Comparison of ENCODE assay signal across 8 cellular contexts in genomic region chr12:92570056-92570753, GRCh38.
DNase-seq lines count a peak whose midpoint lies in the region; ATAC-seq and TF ChIP-seq lines count a peak whose summit lies in the region.

No MANE protein-coding gene starts in this region.

- H3K9me3 ChIP-seq in CD4-positive, alpha-beta memory T cell (ENCODE audit: control insufficient read depth in 1 of 2, low read length in 2 of 2) = no peaks in the 10 kb centered on the region

- H3K27ac ChIP-seq in CD4-positive, alpha-beta memory T cell (ENCODE audit: low read depth, low read length) = no peak overlapping the region
- no peak overlapping the region for H3K27ac ChIP-seq in coronary artery
- H3K27ac ChIP-seq in substantia nigra (ENCODE audit: low read depth, low read length, poor library complexity, severe bottlenecking) = no peak overlapping the region

- H3K4me1 ChIP-seq in CD4-positive, alpha-beta memory T cell (ENCODE audit: insufficient read depth, low read length) = peaks cover 26% of the 10 kb centered on the region

- peak; percentile 85 for ATAC-seq in GM18867 (IDR thresholded peaks at IDR 0.05; ENCODE audit: unreplicated experiment)
- peak; percentile 83 for ATAC-seq in HG03039 (IDR thresholded peaks at IDR 0.05; ENCODE audit: unreplicated experiment)
- peak; percentile 78 for ATAC-seq in left lobe of liver

- H3K36me3 ChIP-seq in CD4-positive, alpha-beta memory T cell (ENCODE audit: insufficient read depth, low read length) = no peaks in the 10 kb centered on the region

- POLR2A ChIA-PET in CD4-positive, alpha-beta memory T cell (lab: Charles Lee; ENCODE audit: partially characterized antibody) = interaction anchor here (0.6 to 11.7 kb wide), 27 partner anchors 13 to 1188 kb away, joined by 3 to 220 read pairs (median 6); partner anchors contain the start of gene BTG1

- H3K27me3 ChIP-seq in CD4-positive, alpha-beta memory T cell (ENCODE audit: insufficient read depth, low read length) = no peaks in the 10 kb centered on the region

- no peak overlapping the region for H3K4me3 Mint-ChIP-seq in CD4-positive, alpha-beta memory T cell

- intact Hi-C loops in CD4-positive, alpha-beta memory T cell (cut with micrococcal nuclease) = loop anchor here (1.0 to 2.0 kb wide), 15 partner anchors 24 to 1209 kb away; no protein-coding TSS in a partner anchor

- DNase-seq in CD4-positive, alpha-beta memory T cell = peak; percentile 54 to 76 (median 74)
- DNase-seq in NCI-H187 (lab: John Stamatoyannopoulos, UW) (peak; percentile 72 to 85), SW 1271 (lab: John Stamatoyannopoulos, UW) (peak; percentile 16 to 76), coronary artery (ENCODE audit: low spot score) (no peak), left lobe of liver (ENCODE audit: low spot score) (peak; percentile 65), substantia nigra (lab: John Stamatoyannopoulos, UW) (peak in 29 of 49 donors; percentile 3 to 72 (median 33))

- H3K27ac Mint-ChIP-seq in CD4-positive, alpha-beta memory T cell = no peak overlapping the region

- CTCF ChIA-PET in CD4-positive, alpha-beta memory T cell (lab: Charles Lee; ENCODE audit: partially characterized antibody) = interaction anchor here (0.6 to 6.6 kb wide), 34 partner anchors 13 to 1191 kb away, joined by 3 to 50 read pairs (median 6); partner anchors contain the start of gene BTG1

- peaks cover 2 to 15% (median 7%) of the 10 kb centered on the region in 8 donors for H3K9me3 Mint-ChIP-seq in CD4-positive, alpha-beta memory T cell

- H3K36me3 Mint-ChIP-seq in CD4-positive, alpha-beta memory T cell = peaks cover 5 to 10% of the 10 kb centered on the region in 2 donors

- peak; percentile 69 for TF ChIP-seq CTCF in coronary artery (IDR thresholded peaks at IDR 0.05)

- no peak overlapping the region for H3K4me3 ChIP-seq in CD4-positive, alpha-beta memory T cell (ENCODE audit: low read length in 2 of 2)
- H3K4me3 ChIP-seq in coronary artery = no peak overlapping the region

- peaks cover 4 to 17% (median 10%) of the 10 kb centered on the region in 4 donors for H3K4me1 Mint-ChIP-seq in CD4-positive, alpha-beta memory T cell

- no peaks in the 10 kb centered on the region for H3K27me3 Mint-ChIP-seq in CD4-positive, alpha-beta memory T cell
